Comparison of ENCODE assay signal across 8 cellular contexts in genomic region chr16:68264128-68265077, GRCh38. TPM values are rescaled to one million over a fixed set of nuclear protein-coding genes. Genes with fewer than 3 reads are reported as not detected.
DNase-seq lines count a peak whose midpoint lies in the region; ATAC-seq and TF ChIP-seq lines count a peak whose summit lies in the region.

Gene SLC7A6 (plus strand): TSS chr16:68264526. CDS start chr16:68274727, 10,201 bp downstream.

- H3K4me1 ChIP-seq in BLaER1 (peaks cover 77% of the 10 kb centered on the region), Peyer's patch (peaks cover 0 to 37% (median 9%) of the 10 kb centered on the region in 4 donors), fibroblast of lung (ENCODE audit: control insufficient read depth, extremely low read depth, insufficient read depth, low read length) (peaks cover 5% of the 10 kb centered on the region)

- TF ChIP-seq POLR2A in Peyer's patch (IDR thresholded peaks at IDR 0.05) = peak in 1 of 2 donors; percentile 54

- H3K9me3 Mint-ChIP-seq in activated T-helper 1 cell treated with anti-CD3 and anti-CD28 coated beads, Interleukin-12 subunit alpha, Interleukin-12 subunit beta, Interleukin-2, Interleukin-4 antibody, amounts not matched to agents 30 ng/mL and 10 ng/mL and 1 ng/mL, durations not matched to agents 14 hours and 24 hours and 36 hours = no peaks in the 10 kb centered on the region
- no peaks in the 10 kb centered on the region for H3K9me3 Mint-ChIP-seq in natural killer cell

- H3K4me1 Mint-ChIP-seq in activated T-helper 1 cell treated with anti-CD3 and anti-CD28 coated beads, Interleukin-12 subunit alpha, Interleukin-12 subunit beta, Interleukin-2, Interleukin-4 antibody, amounts not matched to agents 30 ng/mL and 10 ng/mL and 1 ng/mL, durations not matched to agents 14 hours and 24 hours and 36 hours (ENCODE audit: low read depth) = peaks cover 54% of the 10 kb centered on the region
- peaks cover 25 to 48% of the 10 kb centered on the region in 2 donors for H3K4me1 Mint-ChIP-seq in natural killer cell

- peaks cover 41% of the 10 kb centered on the region for H3K36me3 ChIP-seq in BLaER1
- peaks cover 0 to 11% (median 0%) of the 10 kb centered on the region in 3 donors for H3K36me3 ChIP-seq in Peyer's patch
- peaks cover 7% of the 10 kb centered on the region for H3K36me3 ChIP-seq in fibroblast of lung (ENCODE audit: control insufficient read depth, insufficient read depth, low read length)

- H4K20me1 ChIP-seq in BLaER1 (peaks cover 42% of the 10 kb centered on the region), fibroblast of lung (ENCODE audit: control insufficient read depth, extremely low read depth, insufficient read depth, low read length) (no peaks in the 10 kb centered on the region)

- peaks cover 36% of the 10 kb centered on the region for H3K79me2 ChIP-seq in fibroblast of lung (ENCODE audit: control insufficient read depth, insufficient read depth, low read length)

- DNase-seq in Peyer's patch (peak; percentile 81 to 89 (median 85)), fibroblast of lung (ENCODE audit: low read depth in 2 of 2) (peak; percentile 64 to 68), natural killer cell (peak; percentile 86)
- peak; percentile 85 for DNase-seq in activated T-helper 1 cell treated with anti-CD3 and anti-CD28 coated beads, Interleukin-12 subunit alpha, Interleukin-12 subunit beta, Interleukin-2, Interleukin-4 antibody, amounts not matched to agents 30 ng/mL and 10 ng/mL and 1 ng/mL, durations not matched to agents 14 hours and 24 hours and 36 hours (ENCODE audit: low spot score)
- peak; percentile 80 for DNase-seq in stimulated activated naive CD4-positive, alpha-beta T cell treated with Interleukin-2 at 50 U/mL for 16 hours (lab: John Stamatoyannopoulos, UW)

- H3K27me3 ChIP-seq in BLaER1 (no peaks in the 10 kb centered on the region), Peyer's patch (no peaks in the 10 kb centered on the region), fibroblast of lung (ENCODE audit: control insufficient read depth, insufficient read depth, low read length) (no peaks in the 10 kb centered on the region)

- H2AFZ ChIP-seq in fibroblast of lung (ENCODE audit: low read length) = peak within 1 kb of the TSS; percentile 85

- peak within 1 kb of the TSS; percentile 94 for H3K4me3 Mint-ChIP-seq in activated T-helper 1 cell treated with anti-CD3 and anti-CD28 coated beads, Interleukin-12 subunit alpha, Interleukin-12 subunit beta, Interleukin-2, Interleukin-4 antibody, amounts not matched to agents 30 ng/mL and 10 ng/mL and 1 ng/mL, durations not matched to agents 14 hours and 24 hours and 36 hours
- H3K4me3 Mint-ChIP-seq in natural killer cell = peak within 1 kb of the TSS; percentile 96

- H3K4me3 ChIP-seq in BLaER1 (peak within 1 kb of the TSS; percentile 88), Peyer's patch (peak within 1 kb of the TSS; percentile 81 to 91 (median 82)), fibroblast of lung (replicated peaks in 1 of 4; ENCODE audit: control extremely low read depth in 1 of 4, insufficient read depth in 1 of 4, low read depth in 3 of 4, low read length in 4 of 4) (peak within 1 kb of the TSS; percentile 79 to 99 (median 94))

- H3K9me3 ChIP-seq in BLaER1 (no peaks in the 10 kb centered on the region), Peyer's patch (no peaks in the 10 kb centered on the region), fibroblast of lung (ENCODE audit: control insufficient read depth, insufficient read depth, low read depth, low read length) (no peaks in the 10 kb centered on the region)

- peak within 1 kb of the TSS; percentile 99 for H3K27ac Mint-ChIP-seq in activated T-helper 1 cell treated with anti-CD3 and anti-CD28 coated beads, Interleukin-12 subunit alpha, Interleukin-12 subunit beta, Interleukin-2, Interleukin-4 antibody, amounts not matched to agents 30 ng/mL and 10 ng/mL and 1 ng/mL, durations not matched to agents 14 hours and 24 hours and 36 hours
- peak within 1 kb of the TSS; percentile 95 to 100 for H3K27ac Mint-ChIP-seq in natural killer cell

- intact Hi-C loops in activated T-helper 1 cell treated with anti-CD3 and anti-CD28 coated beads, Interleukin-12 subunit alpha, Interleukin-12 subunit beta, Interleukin-2, Interleukin-4 antibody, amounts not matched to agents 30 ng/mL and 10 ng/mL and 1 ng/mL, durations not matched to agents 14 hours and 24 hours and 36 hours (cut with micrococcal nuclease) = loop anchor here (1.0 to 10.0 kb wide), 8 partner anchors 11 to 490 kb away; partner anchors contain the start of genes PLA2G15 and SLC7A6OS
- intact Hi-C loops in natural killer cell (cut with micrococcal nuclease) = loop anchor here (1.0 to 2.0 kb wide), 3 partner anchors 20 to 47 kb away; partner anchors contain the start of genes PLA2G15 and PRMT7

- H3K4me2 ChIP-seq in BLaER1 (peak within 1 kb of the TSS; percentile 82), fibroblast of lung (ENCODE audit: extremely low read depth, insufficient read depth, low read length) (peak within 1 kb of the TSS; percentile 99)

- H3K9ac ChIP-seq in BLaER1 (peak within 1 kb of the TSS; percentile 94), fibroblast of lung (ENCODE audit: insufficient read depth, low read length) (peak within 1 kb of the TSS; percentile 95)

- peaks cover 24% of the 10 kb centered on the region for H3K36me3 Mint-ChIP-seq in activated T-helper 1 cell treated with anti-CD3 and anti-CD28 coated beads, Interleukin-12 subunit alpha, Interleukin-12 subunit beta, Interleukin-2, Interleukin-4 antibody, amounts not matched to agents 30 ng/mL and 10 ng/mL and 1 ng/mL, durations not matched to agents 14 hours and 24 hours and 36 hours (ENCODE audit: low read depth)
- no peaks in the 10 kb centered on the region for H3K36me3 Mint-ChIP-seq in natural killer cell

- ATAC-seq in GM19035 (IDR thresholded peaks at IDR 0.05; ENCODE audit: unreplicated experiment) (peak; percentile 67), HG03354 (IDR thresholded peaks at IDR 0.05; ENCODE audit: poor library complexity, severe bottlenecking, unreplicated experiment) (peak; percentile 63), natural killer cell (peak; percentile 73 to 88 (median 77))

- H3K27me3 Mint-ChIP-seq in activated T-helper 1 cell treated with anti-CD3 and anti-CD28 coated beads, Interleukin-12 subunit alpha, Interleukin-12 subunit beta, Interleukin-2, Interleukin-4 antibody, amounts not matched to agents 30 ng/mL and 10 ng/mL and 1 ng/mL, durations not matched to agents 14 hours and 24 hours and 36 hours (ENCODE audit: insufficient read depth) = no peaks in the 10 kb centered on the region
- no peaks in the 10 kb centered on the region for H3K27me3 Mint-ChIP-seq in natural killer cell (ENCODE audit: low read depth in 2 of 2)

- peak within 1 kb of the TSS; percentile 97 for H3K27ac ChIP-seq in BLaER1
- H3K27ac ChIP-seq in Peyer's patch = peak within 1 kb of the TSS; percentile 96 to 99 (median 98)
- peak within 1 kb of the TSS; percentile 98 for H3K27ac ChIP-seq in fibroblast of lung (ENCODE audit: insufficient read depth, low read length)

- TF ChIP-seq CTCF in Peyer's patch (IDR thresholded peaks at IDR 0.05) = peak; percentile 25 to 75 (median 70)
- TF ChIP-seq CTCF in fibroblast of lung (conservative IDR thresholded peaks at IDR 0.05 in 1 of 2, IDR thresholded peaks at IDR 0.05 in 1 of 2; ENCODE audit: low read depth in 1 of 2, low read length in 2 of 2) = peak in 1 of 2 donors; percentile 45
- TF ChIP-seq CTCF in natural killer cell (IDR thresholded peaks at IDR 0.05) = peak; percentile 73

RNA-seq across cellular contexts. Expression of gene SLC7A6, which starts in this region (rescaled TPM):
- total RNA-seq in Peyer's patch = 10 to 100 TPM; 19.9 to 83.3 (median 46.4) TPM
- 139 and 143 TPM in 2 replicates for total RNA-seq in activated T-helper 1 cell treated with anti-CD3 and anti-CD28 coated beads, Interleukin-12 subunit alpha, Interleukin-12 subunit beta, Interleukin-2, Interleukin-4 antibody, amounts not matched to agents 30 ng/mL and 10 ng/mL and 1 ng/mL, durations not matched to agents 14 hours and 24 hours and 36 hours
- total RNA-seq in fibroblast of lung = 8.5 and 11.9 TPM in 2 replicates
- polyA plus RNA-seq in fibroblast of lung = 16.0 and 19.0 TPM in 2 replicates
- 10.4 and 11.6 TPM in 2 replicates for polyA plus RNA-seq in fibroblast of lung (2012)
- 70.2 and 119 TPM in 2 replicates for polyA minus RNA-seq in fibroblast of lung (ENCODE audit: low replicate concordance)
- 10 to 100 TPM; 46.6 to 84.9 (median 69.6) TPM for total RNA-seq in natural killer cell

Comparison
In these comparisons a context has a peak if more than half of its experiments do, and no peak if none do; other contexts are left out.
1. Peak in every context shown above with its lines: DNase-seq, ATAC-seq, H3K4me3 ChIP-seq and H3K27ac ChIP-seq.